Comparison of ENCODE assay signal across 8 cellular contexts in genomic region chr1:59142663-59143487, GRCh38.
DNase-seq lines count a peak whose midpoint lies in the region; ATAC-seq and TF ChIP-seq lines count a peak whose summit lies in the region.

No MANE protein-coding gene starts in this region.

- H3K4me1 Mint-ChIP-seq in activated CD8-positive, alpha-beta T cell treated with anti-CD3 and anti-CD28 coated beads for 36 hours (ENCODE audit: low read depth): peaks cover 29% of the 10 kb centered on the region

- H3K9me3 ChIP-seq in adipocyte (ENCODE audit: control insufficient read depth, low read length) (no peaks in the 10 kb centered on the region), left lung (no peaks in the 10 kb centered on the region)

- no peak overlapping the region for H3K27ac Mint-ChIP-seq in activated CD8-positive, alpha-beta T cell treated with anti-CD3 and anti-CD28 coated beads for 36 hours

- H3K27me3 Mint-ChIP-seq in activated CD8-positive, alpha-beta T cell treated with anti-CD3 and anti-CD28 coated beads for 36 hours: no peaks in the 10 kb centered on the region

- DNase-seq in A172 (ENCODE audit: low spot score): peak; percentile 97
- DNase-seq in H7: peak; percentile 53
- DNase-seq in adipocyte (ENCODE audit: low read depth): peak; percentile 63
- DNase-seq in left lung: no peak
- no peak for DNase-seq in activated CD8-positive, alpha-beta T cell treated with anti-CD3 and anti-CD28 coated beads for 36 hours
- no peak for DNase-seq in OCI-M2 (lab: John Stamatoyannopoulos, UW; ENCODE audit: unreplicated experiment)

- ATAC-seq in left lung: peak; percentile 63
- no peak for ATAC-seq in GM21529 (IDR thresholded peaks at IDR 0.05; ENCODE audit: unreplicated experiment)
- no peak for ATAC-seq in GM21619 (IDR thresholded peaks at IDR 0.05; ENCODE audit: unreplicated experiment)
- ATAC-seq in activated CD8-positive, alpha-beta T cell treated with anti-CD3 and anti-CD28 coated beads for 36 hours: no peak

- H3K9ac ChIP-seq in adipocyte (ENCODE audit: low read length): peak overlapping the region; percentile 82

- H3K36me3 Mint-ChIP-seq in activated CD8-positive, alpha-beta T cell treated with anti-CD3 and anti-CD28 coated beads for 36 hours (ENCODE audit: low read depth): no peaks in the 10 kb centered on the region

- TF ChIP-seq CTCF in left lung (IDR thresholded peaks at IDR 0.05): no peak
- no peak for TF ChIP-seq CTCF in activated CD8-positive, alpha-beta T cell treated with anti-CD3 and anti-CD28 coated beads for 36 hours (IDR thresholded peaks at IDR 0.05)

- POLR2A ChIA-PET in activated CD8-positive, alpha-beta T cell treated with anti-CD3 and anti-CD28 coated beads for 36 hours (lab: Charles Lee): interaction anchor here (0.7 kb wide), 1 partner anchor 56 kb away, joined by 3 read pairs; no protein-coding TSS in a partner anchor

- peak overlapping the region in 1 of 2 donors; percentile 48 for H3K27ac ChIP-seq in left lung

- intact Hi-C loops in left lung (cut with DNase I): no loop called here
- intact Hi-C loops in activated CD8-positive, alpha-beta T cell treated with anti-CD3 and anti-CD28 coated beads for 36 hours (cut with micrococcal nuclease): no loop called here

- H3K4me3 ChIP-seq in H7 (ENCODE audit: insufficient read depth, low read depth, low read length) (no peak overlapping the region), adipocyte (ENCODE audit: low read length) (peak overlapping the region; percentile 38), left lung (no peak overlapping the region)

- H3K9me3 Mint-ChIP-seq in activated CD8-positive, alpha-beta T cell treated with anti-CD3 and anti-CD28 coated beads for 36 hours: no peaks in the 10 kb centered on the region

- H3K27me3 ChIP-seq in H7 (ENCODE audit: control insufficient read depth, insufficient read depth, low read length) (peaks cover 6% of the 10 kb centered on the region), adipocyte (replicated peaks; ENCODE audit: control insufficient read depth, insufficient read depth, low read length) (no peaks in the 10 kb centered on the region), left lung (peaks cover 0 to 13% of the 10 kb centered on the region in 2 donors)

- H3K36me3 ChIP-seq in H7 (replicated peaks; ENCODE audit: control insufficient read depth, insufficient read depth, low read length) (no peaks in the 10 kb centered on the region), adipocyte (ENCODE audit: control insufficient read depth, insufficient read depth, low read length, severe bottlenecking) (no peaks in the 10 kb centered on the region), left lung (no peaks in the 10 kb centered on the region)

- peaks cover 65% of the 10 kb centered on the region for H3K4me1 ChIP-seq in adipocyte (ENCODE audit: control insufficient read depth, insufficient read depth, low read length)
- peaks cover 0 to 43% of the 10 kb centered on the region in 2 donors for H3K4me1 ChIP-seq in left lung

- H3K4me3 Mint-ChIP-seq in activated CD8-positive, alpha-beta T cell treated with anti-CD3 and anti-CD28 coated beads for 36 hours: no peak overlapping the region

- CTCF ChIA-PET in activated CD8-positive, alpha-beta T cell treated with anti-CD3 and anti-CD28 coated beads for 36 hours (lab: Charles Lee): no interaction called here

Comparison
In these comparisons a context has a peak if more than half of its experiments do, and no peak if none do; other contexts are left out.
1. DNase-seq: peak in A172 (single experiment), H7 (single experiment) and adipocyte (single experiment); none in left lung (0 of 2), activated CD8-positive, alpha-beta T cell treated with anti-CD3 and anti-CD28 coated beads for 36 hours (single experiment) and OCI-M2 (single experiment).